11 cellular contexts compared by ENCODE assay signal in the genomic region with DNA sequence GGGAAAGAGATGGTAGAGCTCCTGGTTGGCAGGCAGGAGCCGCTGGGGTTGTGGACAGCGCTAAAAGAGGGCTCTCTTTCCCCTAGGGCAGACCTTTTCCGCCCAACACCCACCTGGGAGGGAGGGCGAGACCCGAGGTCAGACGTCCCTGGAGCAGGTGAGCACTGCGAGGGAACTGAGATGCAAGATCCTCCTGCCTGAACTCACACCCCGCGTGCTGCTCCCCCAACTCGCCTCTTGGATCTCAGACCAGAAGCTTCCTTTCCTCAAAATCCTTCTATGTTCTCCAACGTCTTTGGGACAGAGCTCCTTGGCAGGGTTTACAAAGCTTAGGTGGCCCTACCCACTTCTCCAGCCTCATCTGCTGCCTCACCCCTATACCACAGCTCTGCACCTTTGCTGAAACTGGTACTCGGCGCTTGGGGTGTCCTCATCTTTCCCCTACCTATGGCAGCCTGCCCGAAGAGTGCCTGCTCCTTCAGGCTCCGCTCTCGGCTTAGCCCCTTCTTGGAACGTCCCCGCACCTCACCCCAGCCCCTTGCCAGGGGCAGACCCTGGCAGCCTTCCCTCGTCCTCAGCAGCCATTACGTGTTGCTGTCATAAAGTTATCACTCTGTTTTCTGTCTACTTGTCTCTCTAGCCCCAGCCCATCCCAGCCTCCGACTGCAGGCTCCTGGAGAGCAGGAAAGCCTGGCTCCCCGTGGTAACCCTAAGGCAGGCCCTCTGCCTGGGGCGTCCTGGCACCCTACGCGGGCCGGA. TPM values are rescaled to one million over a fixed set of nuclear protein-coding genes. Genes with fewer than 3 reads are reported as not detected.
DNase-seq lines count a peak whose midpoint lies in the region; ATAC-seq and TF ChIP-seq lines count a peak whose summit lies in the region.
"Had no signal": no experiment of that assay in that cellular context is flagged by ENCODE, and none has a peak within 500 bp of the region (broad histone marks: within the 10 kb centered on the region; RNA-seq: fewer than 3 reads in every experiment).

No MANE protein-coding gene starts in this region.

- no peak overlapping the region for H3K27ac ChIP-seq in breast epithelium
- peak overlapping the region in 1 of 2 donors; percentile 53 for H3K27ac ChIP-seq in testis

- peaks cover 28% of the 10 kb centered on the region for H3K27me3 Mint-ChIP-seq in activated CD4-positive, alpha-beta memory T cell treated with anti-CD3 and anti-CD28 coated beads for 36 hours
- peaks cover 66% of the 10 kb centered on the region for H3K27me3 Mint-ChIP-seq in activated CD4-positive, alpha-beta memory T cell treated with anti-CD3 and anti-CD28 coated beads, Interleukin-2, amount 10 ng/mL, durations not matched to agents 7 days and 5 days
- H3K27me3 Mint-ChIP-seq in mesothelial cell of epicardium (ENCODE audit: low read depth): peaks cover 79% of the 10 kb centered on the region

- intact Hi-C loops in activated CD4-positive, alpha-beta memory T cell treated with anti-CD3 and anti-CD28 coated beads for 36 hours (cut with micrococcal nuclease): loop anchor here (5.0 kb wide), 1 partner anchor 68 kb away; no protein-coding TSS in a partner anchor
- intact Hi-C loops in breast epithelium (cut with DNase I; ENCODE audit: low total_unique reads): no loop called here
- intact Hi-C loops in testis (cut with DNase I; ENCODE audit: low total_unique reads): no loop called here

- no peak for ATAC-seq in HG03039 (IDR thresholded peaks at IDR 0.05; ENCODE audit: unreplicated experiment)
- ATAC-seq in GM21381 (IDR thresholded peaks at IDR 0.05; ENCODE audit: unreplicated experiment): no peak

- H3K9me3 Mint-ChIP-seq in activated CD4-positive, alpha-beta memory T cell treated with anti-CD3 and anti-CD28 coated beads for 36 hours: no peaks in the 10 kb centered on the region
- H3K9me3 Mint-ChIP-seq in activated CD4-positive, alpha-beta memory T cell treated with anti-CD3 and anti-CD28 coated beads, Interleukin-2, amount 10 ng/mL, durations not matched to agents 7 days and 5 days: no peaks in the 10 kb centered on the region
- H3K9me3 Mint-ChIP-seq in mesothelial cell of epicardium: no peaks in the 10 kb centered on the region
- H3K9me3 Mint-ChIP-seq: memory B cell had no signal

- H3K4me1 ChIP-seq in breast epithelium (peaks cover 9 to 12% of the 10 kb centered on the region in 2 donors), testis (peaks cover 37% of the 10 kb centered on the region)

- no peak for TF ChIP-seq POLR2A in breast epithelium (IDR thresholded peaks at IDR 0.05)
- TF ChIP-seq POLR2A in testis (IDR thresholded peaks at IDR 0.05): no peak

- H3K27me3 ChIP-seq in breast epithelium: no peaks in the 10 kb centered on the region
- H3K27me3 ChIP-seq in testis: no peaks in the 10 kb centered on the region

- no peaks in the 10 kb centered on the region for H3K9me3 ChIP-seq in breast epithelium
- H3K9me3 ChIP-seq in testis: no peaks in the 10 kb centered on the region

- peaks cover 28% of the 10 kb centered on the region for H3K4me1 Mint-ChIP-seq in activated CD4-positive, alpha-beta memory T cell treated with anti-CD3 and anti-CD28 coated beads for 36 hours (ENCODE audit: low read depth)
- H3K4me1 Mint-ChIP-seq in activated CD4-positive, alpha-beta memory T cell treated with anti-CD3 and anti-CD28 coated beads, Interleukin-2, amount 10 ng/mL, durations not matched to agents 7 days and 5 days: peaks cover 18% of the 10 kb centered on the region
- peaks cover 43% of the 10 kb centered on the region for H3K4me1 Mint-ChIP-seq in mesothelial cell of epicardium

- TF ChIP-seq CTCF in breast epithelium (IDR thresholded peaks at IDR 0.05) (no peak), mesothelial cell of epicardium (IDR thresholded peaks at IDR 0.05; ENCODE audit: unreplicated experiment) (no peak), testis (IDR thresholded peaks at IDR 0.05) (no peak)

- H3K4me3 ChIP-seq in breast epithelium (peak overlapping the region; percentile 30 to 73 (median 54)), testis (peak overlapping the region; percentile 37 to 58)

- 31 to 37% methylated on average over 21 to 26 of the region's 26 CpGs for WGBS in testis, 2 donors

- POLR2A ChIA-PET in activated CD4-positive, alpha-beta memory T cell treated with anti-CD3 and anti-CD28 coated beads for 36 hours (lab: Charles Lee): no interaction called here
- POLR2A ChIA-PET in activated CD4-positive, alpha-beta memory T cell treated with anti-CD3 and anti-CD28 coated beads, Interleukin-2, amount 10 ng/mL, durations not matched to agents 7 days and 5 days (lab: Charles Lee): interaction anchor here (1.0 to 1.1 kb wide), 2 partner anchors 10 to 14 kb away, joined by 3 read pairs; no protein-coding TSS in a partner anchor

- H3K4me3 Mint-ChIP-seq in activated CD4-positive, alpha-beta memory T cell treated with anti-CD3 and anti-CD28 coated beads for 36 hours: peak overlapping the region; percentile 17
- H3K4me3 Mint-ChIP-seq in activated CD4-positive, alpha-beta memory T cell treated with anti-CD3 and anti-CD28 coated beads, Interleukin-2, amount 10 ng/mL, durations not matched to agents 7 days and 5 days: no peak overlapping the region
- H3K4me3 Mint-ChIP-seq in mesothelial cell of epicardium: peak overlapping the region; percentile 59

- CTCF ChIA-PET in activated CD4-positive, alpha-beta memory T cell treated with anti-CD3 and anti-CD28 coated beads for 36 hours (lab: Charles Lee): interaction anchor here (0.6 to 1.3 kb wide), 5 partner anchors 13 to 156 kb away, joined by 3 to 4 read pairs (median 3); no protein-coding TSS in a partner anchor
- CTCF ChIA-PET in activated CD4-positive, alpha-beta memory T cell treated with anti-CD3 and anti-CD28 coated beads, Interleukin-2, amount 10 ng/mL, durations not matched to agents 7 days and 5 days (lab: Charles Lee): no interaction called here

- no peaks in the 10 kb centered on the region for H3K36me3 Mint-ChIP-seq in activated CD4-positive, alpha-beta memory T cell treated with anti-CD3 and anti-CD28 coated beads for 36 hours
- H3K36me3 Mint-ChIP-seq in activated CD4-positive, alpha-beta memory T cell treated with anti-CD3 and anti-CD28 coated beads, Interleukin-2, amount 10 ng/mL, durations not matched to agents 7 days and 5 days (ENCODE audit: low read depth): no peaks in the 10 kb centered on the region
- H3K36me3 Mint-ChIP-seq in mesothelial cell of epicardium: peaks cover 1% of the 10 kb centered on the region

- H3K36me3 ChIP-seq in breast epithelium (no peaks in the 10 kb centered on the region), testis (ENCODE audit: low read depth, missing control alignments) (no peaks in the 10 kb centered on the region)

- no peak overlapping the region for H3K27ac Mint-ChIP-seq in activated CD4-positive, alpha-beta memory T cell treated with anti-CD3 and anti-CD28 coated beads for 36 hours
- H3K27ac Mint-ChIP-seq in activated CD4-positive, alpha-beta memory T cell treated with anti-CD3 and anti-CD28 coated beads, Interleukin-2, amount 10 ng/mL, durations not matched to agents 7 days and 5 days: no peak overlapping the region
- no peak overlapping the region for H3K27ac Mint-ChIP-seq in mesothelial cell of epicardium
- H3K27ac Mint-ChIP-seq: CD14-positive monocyte, memory B cell had no signal

- DNase-seq in activated CD4-positive, alpha-beta memory T cell treated with anti-CD3 and anti-CD28 coated beads for 36 hours: no peak
- no peak for DNase-seq in activated CD4-positive, alpha-beta memory T cell treated with anti-CD3 and anti-CD28 coated beads, Interleukin-2, amount 10 ng/mL, durations not matched to agents 7 days and 5 days
- DNase-seq in breast epithelium (ENCODE audit: low spot score in 2 of 2) (no peak), mesothelial cell of epicardium (ENCODE audit: low spot score in 2 of 2, unreplicated experiment in 2 of 2) (no peak), testis (no peak)
- DNase-seq in activated CD8-positive, alpha-beta memory T cell treated with anti-CD3 and anti-CD28 coated beads for 24 hours: no peak
- DNase-seq: NCI-H2029 had no signal

RNA-seq across cellular contexts. Expression of a gene that starts 5.2 kb away (rescaled TPM):
- total RNA-seq in activated CD4-positive, alpha-beta memory T cell treated with anti-CD3 and anti-CD28 coated beads for 36 hours: 10 to 100 TPM; 18.8 to 19.5 TPM
- total RNA-seq in activated CD4-positive, alpha-beta memory T cell treated with anti-CD3 and anti-CD28 coated beads, Interleukin-2, amount 10 ng/mL, durations not matched to agents 7 days and 5 days: 10 to 100 TPM; 26.0 to 27.0 TPM
- total RNA-seq in breast epithelium (10 to 100 TPM in 2 of 3 donors, 1 to 10 TPM in 1; 9.9 to 14.6 (median 11.8) TPM), mesothelial cell of epicardium (23.8 to 25.0 TPM (median 23.9 TPM) in 3 replicates), testis (10 to 100 TPM; 52.0 to 53.9 TPM)
- polyA plus RNA-seq in testis (ENCODE audit: insufficient read depth, low read depth, low replicate concordance): 47.9 TPM

RNA-seq across cellular contexts. Expression of a gene that starts 29.9 kb away (rescaled TPM):
- total RNA-seq in activated CD4-positive, alpha-beta memory T cell treated with anti-CD3 and anti-CD28 coated beads for 36 hours: 10 to 100 TPM; 37.3 to 38.7 TPM
- 10 to 100 TPM; 38.1 to 38.4 TPM for total RNA-seq in activated CD4-positive, alpha-beta memory T cell treated with anti-CD3 and anti-CD28 coated beads, Interleukin-2, amount 10 ng/mL, durations not matched to agents 7 days and 5 days
- 10 to 100 TPM; 43.8 to 72.7 (median 62.6) TPM for total RNA-seq in breast epithelium
- 101 to 117 TPM (median 104 TPM) in 3 replicates for total RNA-seq in mesothelial cell of epicardium
- 10 to 100 TPM; 79.1 to 94.7 TPM for total RNA-seq in testis
- polyA plus RNA-seq in testis (ENCODE audit: insufficient read depth, low read depth, low replicate concordance): 88.7 TPM

RNA-seq across cellular contexts. Expression of a gene that starts 35.3 kb away (rescaled TPM):
- total RNA-seq in activated CD4-positive, alpha-beta memory T cell treated with anti-CD3 and anti-CD28 coated beads for 36 hours: 1 to 10 TPM; 8.2 to 8.7 TPM
- total RNA-seq in activated CD4-positive, alpha-beta memory T cell treated with anti-CD3 and anti-CD28 coated beads, Interleukin-2, amount 10 ng/mL, durations not matched to agents 7 days and 5 days: 10 to 100 TPM; 13.9 to 15.9 TPM
- total RNA-seq in breast epithelium (10 to 100 TPM in 1 of 3 donors, 1 to 10 TPM in 2; 8.8 to 10.8 (median 9.3) TPM), mesothelial cell of epicardium (39.2 to 41.9 TPM (median 40.4 TPM) in 3 replicates), testis (10 to 100 TPM in 1 of 2 donors, 1 to 10 TPM in 1; 5.4 to 13.0 TPM)
- polyA plus RNA-seq in testis (ENCODE audit: insufficient read depth, low read depth, low replicate concordance): 16.7 TPM

RNA-seq across cellular contexts. Expression of a gene that starts 53.0 kb away (rescaled TPM):
- 10 to 100 TPM; 59.8 to 61.5 TPM for total RNA-seq in activated CD4-positive, alpha-beta memory T cell treated with anti-CD3 and anti-CD28 coated beads for 36 hours
- 10 to 100 TPM; 54.2 to 54.3 TPM for total RNA-seq in activated CD4-positive, alpha-beta memory T cell treated with anti-CD3 and anti-CD28 coated beads, Interleukin-2, amount 10 ng/mL, durations not matched to agents 7 days and 5 days
- total RNA-seq in breast epithelium: 10 to 100 TPM in 2 of 3 donors, 1 to 10 TPM in 1; 9.1 to 19.8 (median 12.1) TPM
- 29.9 to 34.6 TPM (median 31.1 TPM) in 3 replicates for total RNA-seq in mesothelial cell of epicardium
- 10 to 100 TPM; 39.6 to 66.9 TPM for total RNA-seq in testis
- 125 TPM for polyA plus RNA-seq in testis (ENCODE audit: insufficient read depth, low read depth, low replicate concordance)
